In genomic region chr1:224435318-224435763, GRCh38 we compare ENCODE assay signal across 8 cellular contexts. TPM values are rescaled to one million over a fixed set of nuclear protein-coding genes. Genes with fewer than 3 reads are reported as not detected.
DNase-seq lines count a peak whose midpoint lies in the region; ATAC-seq, FAIRE-seq and TF ChIP-seq lines count a peak whose summit lies in the region.

No MANE protein-coding gene starts in this region.

- peak overlapping the region; percentile 90 for H3K4me3 Mint-ChIP-seq in chondrocyte (ENCODE audit: unreplicated experiment)

- TF ChIP-seq EP300 in HepG2 (IDR thresholded peaks at IDR 0.05; ENCODE audit: low read depth in 2 of 2, low read length in 2 of 2) (no peak), HepG2 (CRISPR knock-in tag; IDR thresholded peaks at IDR 0.05; ENCODE audit: borderline replicate concordance) (no peak)

- H3K9ac ChIP-seq in HepG2 (ENCODE audit: insufficient read depth, low read depth, low read length) = peak overlapping the region; percentile 82

- H3K27ac Mint-ChIP-seq in chondrocyte (ENCODE audit: unreplicated experiment) = peak overlapping the region; percentile 99

- 0% methylated on average over 4 of the region's 4 CpGs for WGBS in HepG2 (ENCODE audit: low lambda C conversion rate)

- peaks cover 48% of the 10 kb centered on the region for H3K4me1 Mint-ChIP-seq in chondrocyte (ENCODE audit: low read depth)

- peaks cover 2% of the 10 kb centered on the region for H3K36me3 Mint-ChIP-seq in chondrocyte (ENCODE audit: low read depth)

- peak; percentile 10 for ATAC-seq in HG02870 (IDR thresholded peaks at IDR 0.05; ENCODE audit: unreplicated experiment)
- ATAC-seq in HepG2 = peak; percentile 21
- no peak for ATAC-seq in HG03039 (IDR thresholded peaks at IDR 0.05; ENCODE audit: unreplicated experiment)

- H3K27ac ChIP-seq in HepG2 (ENCODE audit: extremely low read length, insufficient read depth, low read length) = peak overlapping the region; percentile 65
- H3K27ac ChIP-seq in substantia nigra (ENCODE audit: low read depth, low read length, poor library complexity, severe bottlenecking) = peak overlapping the region; percentile 94

- FAIRE-seq in HepG2 (lab: Jason Lieb, UNC) = no peak

- H3K4me1 ChIP-seq in HepG2 (ENCODE audit: insufficient read depth, low read length) = peaks cover 58% of the 10 kb centered on the region

- intact Hi-C loops in HepG2 (cut with micrococcal nuclease; ENCODE audit: unreplicated experiment) = no loop called here

- no peak for TF ChIP-seq RAD21 in HepG2 (CRISPR knock-in tag; IDR thresholded peaks at IDR 0.05)

- peak overlapping the region; percentile 85 for H3K4me2 ChIP-seq in HepG2 (ENCODE audit: low read depth, low read length)

- no peak for TF ChIP-seq CTCF in chondrocyte (IDR thresholded peaks at IDR 0.05)
- no peak for TF ChIP-seq CTCF in HepG2 (CRISPR knock-in tag; IDR thresholded peaks at IDR 0.05)

- DNase-seq in stimulated activated CD4-positive, alpha-beta T cell treated with anti-CD3 and anti-CD28 coated beads, Interleukin-15, amount 100 ng/mL, for 24 hours = peak; percentile 39
- DNase-seq in stimulated activated CD4-positive, alpha-beta T cell treated with anti-CD3 and anti-CD28 coated beads, Interleukin-12 subunit alpha, Interleukin-12 subunit beta, amount 100 ng/mL, for 4 hours = no peak
- DNase-seq in chondrocyte (ENCODE audit: low spot score) = no peak
- no peak for DNase-seq in HepG2 (ENCODE audit: low spot score)
- peak in 2 of 49 donors; percentile 22 to 30 for DNase-seq in substantia nigra (lab: John Stamatoyannopoulos, UW)

- H2AFZ ChIP-seq in HepG2 (ENCODE audit: low read length) = peak overlapping the region; percentile 66

- in situ Hi-C loops in HepG2 (cut with HindIII; ENCODE audit: extremely low pct_ligation_motif_present, low pct_unique_long_range_greater_than_20kb) = no loop called here

- no peaks in the 10 kb centered on the region; a peak in 1 of 5 replicates for H3K27me3 ChIP-seq in HepG2 (ENCODE audit: control insufficient read depth in 1 of 2, insufficient read depth in 2 of 2, low read length in 2 of 2)

- no peaks in the 10 kb centered on the region for H3K9me3 ChIP-seq in HepG2 (ENCODE audit: low read length)

- H3K36me3 ChIP-seq in HepG2 (replicated peaks in 1 of 2; ENCODE audit: control insufficient read depth in 1 of 2, insufficient read depth in 2 of 2, low read length in 2 of 2) = no peaks in the 10 kb centered on the region; a peak in 1 of 5 replicates

- peak overlapping the region; percentile 69 to 95 (median 90) for H3K4me3 ChIP-seq in HepG2 (replicated peaks in 1 of 3; ENCODE audit: insufficient read depth in 1 of 3, low read depth in 2 of 3, low read length in 3 of 3)

- peaks cover 46% of the 10 kb centered on the region for H3K79me2 ChIP-seq in HepG2 (ENCODE audit: insufficient read depth, low read length)

- BruUV-seq in HepG2 (replicated peaks; lab: Mats Ljungman, UMichigan) = TSS peak; percentile 82

- no peaks in the 10 kb centered on the region for H3K27me3 Mint-ChIP-seq in chondrocyte (ENCODE audit: low read depth)

- no peak for TF ChIP-seq POLR2A in HepG2 (IDR thresholded peaks at IDR 0.05; ENCODE audit: insufficient read depth in 1 of 2, low read depth in 2 of 2, low read length in 2 of 2)

- POLR2A ChIA-PET in HepG2 (lab: Yijun Ruan, JAX) = interaction anchor here (1.0 to 1.3 kb wide), 2 partner anchors 8 to 9 kb away, joined by 3 to 6 read pairs; no protein-coding TSS in a partner anchor

- H4K20me1 ChIP-seq in HepG2 (ENCODE audit: insufficient read depth, low read length) = peaks cover 25% of the 10 kb centered on the region

- H3K9me3 Mint-ChIP-seq in chondrocyte (ENCODE audit: low read depth) = no peaks in the 10 kb centered on the region

- CTCF ChIA-PET in HepG2 (lab: Yijun Ruan, JAX; ENCODE audit: low intra/inter-chr PET ratio, low total read pairs) = no interaction called here

TF ChIP-seq in PFSK-1, 5 proteins besides CTCF, POLR2A, EP300 and RAD21:
- TF ChIP-seq TAF1 (IDR thresholded peaks at IDR 0.05; ENCODE audit: borderline replicate concordance, insufficient read depth, low read length) (0 out of 2 replicates have a peak, but pooled peaks have one; percentile 15), REST (IDR thresholded peaks at IDR 0.05; ENCODE audit: insufficient read depth in 1 of 2, low read depth in 2 of 2, low read length in 2 of 2) (no peak)
TF ChIP-seq in PFSK-1: peak in this region for 1.

TF ChIP-seq in HepG2, 621 proteins besides CTCF, POLR2A, EP300 and RAD21:
- 0 out of 2 replicates have a peak, but pooled peaks have one; percentile 4 for TF ChIP-seq IRF9 (CRISPR knock-in tag; IDR thresholded peaks at IDR 0.05; ENCODE audit: borderline replicate concordance)
- TF ChIP-seq, protein P1, sequence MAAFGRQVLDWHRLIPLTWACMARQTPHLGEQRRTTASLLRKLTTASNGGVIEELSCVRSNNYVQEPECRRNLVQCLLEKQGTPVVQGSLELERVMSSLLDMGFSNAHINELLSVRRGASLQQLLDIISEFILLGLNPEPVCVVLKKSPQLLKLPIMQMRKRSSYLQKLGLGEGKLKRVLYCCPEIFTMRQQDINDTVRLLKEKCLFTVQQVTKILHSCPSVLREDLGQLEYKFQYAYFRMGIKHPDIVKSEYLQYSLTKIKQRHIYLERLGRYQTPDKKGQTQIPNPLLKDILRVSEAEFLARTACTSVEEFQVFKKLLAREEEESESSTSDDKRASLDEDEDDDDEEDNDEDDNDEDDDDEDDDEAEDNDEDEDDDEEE (CRISPR knock-in tag; IDR thresholded peaks at IDR 0.05) = no peak
- TF ChIP-seq ZNF776 (CRISPR knock-in tag; IDR thresholded peaks at IDR 0.05) = 0 out of 2 replicates have a peak, but pooled peaks have one; percentile 3
- TF ChIP-seq ZNF564 (CRISPR knock-in tag; IDR thresholded peaks at IDR 0.05) = peak; percentile 7; the same call in 1 of the 2 replicates

RNA-seq across cellular contexts. Expression of gene WDR26, which starts 0.7 kb away (rescaled TPM):
- polyA plus RNA-seq in PFSK-1 (2012; ENCODE audit: insufficient read length, low read depth) = 30.2 TPM
- total RNA-seq in chondrocyte = 79.5 to 84.0 TPM (median 81.5 TPM) in 3 replicates
- 13.2 and 24.6 TPM in 2 replicates for total RNA-seq in HepG2 (2016; rRNA removed; fragmentation: Illumina TruSeq; extraction: Trizol)
- total RNA-seq in HepG2 (2016; cell fraction: cytosol; rRNA removed; fragmentation: Illumina TruSeq; extraction: Trizol; ENCODE audit: low read depth) = 2.7 and 3.3 TPM in 2 replicates
- 13.3 and 24.2 TPM in 2 replicates for total RNA-seq in HepG2 (2016; cell fraction: insoluble cytoplasmic fraction; rRNA removed; fragmentation: Illumina TruSeq; extraction: Trizol)
- total RNA-seq in HepG2 (2016; cell fraction: membrane; rRNA removed; fragmentation: Illumina TruSeq; extraction: Trizol) = 12.5 and 15.1 TPM in 2 replicates
- 32.3 and 36.8 TPM in 2 replicates for total RNA-seq in HepG2 (2016; cell fraction: nucleus; rRNA removed; fragmentation: Illumina TruSeq; extraction: Trizol)
- polyA plus RNA-seq in HepG2 (2011; rRNA removed) = 23.3 and 23.7 TPM in 2 replicates
- 8.6 and 13.7 TPM in 2 replicates for polyA plus RNA-seq in HepG2 (2011; cell fraction: cytosol; rRNA removed)
- polyA plus RNA-seq in HepG2 (2011; cell fraction: nucleus; rRNA removed) = 39.3 and 44.1 TPM in 2 replicates
- 39.2 and 40.9 TPM in 2 replicates for polyA plus RNA-seq in HepG2 (2012)
- polyA plus RNA-seq in HepG2 (2016; cell fraction: cytosol; fragmentation: Illumina TruSeq; extraction: Trizol; ENCODE audit: low read depth) = 1.7 and 1.9 TPM in 2 replicates
- polyA plus RNA-seq in HepG2 (2016; cell fraction: insoluble cytoplasmic fraction; fragmentation: Illumina TruSeq; extraction: Trizol; ENCODE audit: low read depth) = 30.4 and 32.4 TPM in 2 replicates
- 7.1 and 8.8 TPM in 2 replicates for polyA plus RNA-seq in HepG2 (2016; cell fraction: membrane; fragmentation: Illumina TruSeq; extraction: Trizol; ENCODE audit: low read depth)
- polyA plus RNA-seq in HepG2 (2016; cell fraction: nucleus; fragmentation: Illumina TruSeq; extraction: Trizol; ENCODE audit: insufficient read depth, low read depth) = 48.4 and 49.1 TPM in 2 replicates
- polyA minus RNA-seq in HepG2 (2011; rRNA and poly(A)+ RNA removed; ENCODE audit: low replicate concordance) = 29.3 and 32.7 TPM in 2 replicates
- 44.8 and 53.5 TPM in 2 replicates for polyA minus RNA-seq in HepG2 (2011; cell fraction: cytosol; rRNA and poly(A)+ RNA removed)
- 117 and 134 TPM in 2 replicates for polyA minus RNA-seq in HepG2 (2011; cell fraction: nucleus; rRNA and poly(A)+ RNA removed)
